ENCODE assay signal across 28 cellular contexts in the genomic region with DNA sequence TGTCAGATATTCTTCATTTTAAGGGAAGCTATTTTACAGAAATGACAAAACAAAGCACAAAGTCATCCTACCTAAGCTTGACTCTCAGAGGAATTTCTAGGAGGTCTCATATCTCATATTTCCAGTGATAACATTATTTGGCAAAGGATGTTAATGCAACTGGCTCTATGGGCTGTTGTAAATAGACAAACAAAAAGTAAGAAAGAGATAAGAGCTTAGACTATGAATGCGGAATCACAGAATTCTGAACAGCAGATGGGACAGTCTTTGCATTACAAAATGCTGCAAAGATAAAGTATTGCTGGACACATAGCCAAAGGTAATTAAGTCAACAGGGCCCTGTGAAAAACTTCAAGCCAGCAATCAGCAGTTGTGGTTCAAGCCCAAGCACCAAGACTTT. TPM values are rescaled to one million over a fixed set of nuclear protein-coding genes. Genes with fewer than 3 reads are reported as not detected.
DNase-seq lines count a peak whose midpoint lies in the region; ATAC-seq and TF ChIP-seq lines count a peak whose summit lies in the region.
"Had no signal": no experiment of that assay in that cellular context is flagged by ENCODE, and none has a peak within 500 bp of the region (broad histone marks: within the 10 kb centered on the region; RNA-seq: fewer than 3 reads in every experiment).

No MANE protein-coding gene starts in this region.

- no peak for ATAC-seq in WTC11
- no peak for ATAC-seq in stimulated activated effector memory CD8-positive, alpha-beta T cell treated with anti-CD3 and anti-CD28 coated beads, Interleukin-12 subunit alpha, Interleukin-12 subunit beta, amount 100 ng/mL, for 72 hours
- ATAC-seq: A549; CD8-positive, alpha-beta T cell had no signal

- H3K4me1 ChIP-seq in BLaER1 = peaks cover 47% of the 10 kb centered on the region
- peaks cover 11% of the 10 kb centered on the region for H3K4me1 ChIP-seq in Caco-2
- H3K4me1 ChIP-seq: A549, SJSA1 had no signal

- peak overlapping the region; percentile 2; the same call in 1 of the 2 replicates for H3K4me2 ChIP-seq in BLaER1
- H3K4me2 ChIP-seq: A549, PC-9 had no signal

- H3K4me3 ChIP-seq in BLaER1 = no peak overlapping the region
- no peak overlapping the region for H3K4me3 ChIP-seq in Caco-2 (ENCODE audit: low read depth, low read length)
- H3K4me3 ChIP-seq: A549, GM23248, PC-9, SJSA1 had no signal

- H3K9ac ChIP-seq in BLaER1 = no peak overlapping the region
- H3K9ac ChIP-seq: GM23248 had no signal

- DNase-seq in Caco-2 (peak; percentile 29 to 33), NCI-H226 (peak; percentile 10), WTC11 (ENCODE audit: low spot score) (no peak), Kasumi-1 (lab: John Stamatoyannopoulos, UW) (no peak), amygdala (lab: John Stamatoyannopoulos, UW) (no peak)
- no peak for DNase-seq in stimulated activated effector memory CD8-positive, alpha-beta T cell treated with anti-CD3 and anti-CD28 coated beads, Interleukin-12 subunit alpha, Interleukin-12 subunit beta, amount 100 ng/mL, for 72 hours (ENCODE audit: low spot score in 2 of 2)
- DNase-seq: AML-193; C1 segment of cervical spinal cord; CD8-positive, alpha-beta T cell; DMS79 treated with DMSO at 0.1 percent for 48 hours; GM23248; H7; KBM-7; NCI-H1048; NCI-H1417 treated with DMSO at 0.1 percent for 48 hours; NCI-H1694 treated with DMSO at 0.1 percent for 48 hours; NCI-H2081; NCI-H2227 treated with DMSO at 0.1 percent for 48 hours; NCI-H510A treated with DMSO at 0.1 percent for 48 hours; NCI-H774; NK-92 treated with Interleukin-12 subunit alpha and Interleukin-12 subunit beta, amount 100 ng/mL, for 24 hours; PC-9; Right ventricle myocardium superior; RPMI8226 had no signal

- POLR2A ChIA-PET in Caco-2 (lab: Charles Lee) (no interaction called here), WTC11 (lab: Charles Lee) (no interaction called here)

- H3K36me3 Mint-ChIP-seq in Caco-2 (ENCODE audit: insufficient read depth, unreplicated experiment) (peaks cover 9% of the 10 kb centered on the region), WTC11 (peaks cover 36% of the 10 kb centered on the region)
- peaks cover 29% of the 10 kb centered on the region for H3K36me3 Mint-ChIP-seq in stimulated activated effector memory CD8-positive, alpha-beta T cell treated with anti-CD3 and anti-CD28 coated beads, Interleukin-12 subunit alpha, Interleukin-12 subunit beta, amount 100 ng/mL, for 72 hours

- H3K36me3 ChIP-seq in BLaER1 (peaks cover 51% of the 10 kb centered on the region), Caco-2 (ENCODE audit: control insufficient read depth, insufficient read depth, low read length) (0 out of 2 replicates have a peak, but pooled peaks cover 3% of the 10 kb centered on the region)

- BruUV-seq in Caco-2 (replicated peaks; lab: Mats Ljungman, UMichigan) = no TSS peak

- TF ChIP-seq CTCF in Caco-2 (IDR thresholded peaks at IDR 0.05; ENCODE audit: insufficient read depth in 1 of 2, low read depth in 1 of 2, low read length in 1 of 2, severe bottlenecking in 1 of 2, unreplicated experiment in 1 of 2) (no peak), WTC11 (IDR thresholded peaks at IDR 0.05) (no peak)

- H3K27ac Mint-ChIP-seq in Caco-2 (ENCODE audit: unreplicated experiment) (peak overlapping the region; percentile 70), WTC11 (peak overlapping the region; percentile 9; the same call in 1 of the 2 replicates)
- no peak overlapping the region for H3K27ac Mint-ChIP-seq in stimulated activated effector memory CD8-positive, alpha-beta T cell treated with anti-CD3 and anti-CD28 coated beads, Interleukin-12 subunit alpha, Interleukin-12 subunit beta, amount 100 ng/mL, for 72 hours

- H3K9me3 ChIP-seq in BLaER1 = peaks cover 50% of the 10 kb centered on the region
- no peaks in the 10 kb centered on the region for H3K9me3 ChIP-seq in Caco-2

- H3K9me3 Mint-ChIP-seq in Caco-2 (ENCODE audit: unreplicated experiment) = peaks cover 10% of the 10 kb centered on the region
- peaks cover 28% of the 10 kb centered on the region for H3K9me3 Mint-ChIP-seq in WTC11
- H3K9me3 Mint-ChIP-seq in stimulated activated effector memory CD8-positive, alpha-beta T cell treated with anti-CD3 and anti-CD28 coated beads, Interleukin-12 subunit alpha, Interleukin-12 subunit beta, amount 100 ng/mL, for 72 hours = peaks cover 4% of the 10 kb centered on the region

- no peak overlapping the region for H3K27ac ChIP-seq in BLaER1
- H3K27ac ChIP-seq: A549, GM23248, HL-60, PC-9, SJSA1 had no signal

- intact Hi-C loops in Caco-2 (cut with micrococcal nuclease; ENCODE audit: unreplicated experiment) = no loop called here

- H3K4me3 Mint-ChIP-seq in Caco-2 (ENCODE audit: unreplicated experiment) (no peak overlapping the region), WTC11 (no peak overlapping the region)
- no peak overlapping the region for H3K4me3 Mint-ChIP-seq in stimulated activated effector memory CD8-positive, alpha-beta T cell treated with anti-CD3 and anti-CD28 coated beads, Interleukin-12 subunit alpha, Interleukin-12 subunit beta, amount 100 ng/mL, for 72 hours
- H3K4me3 Mint-ChIP-seq: CD8-positive, alpha-beta T cell had no signal

- H3K27me3 ChIP-seq in BLaER1 (no peaks in the 10 kb centered on the region), Caco-2 (replicated peaks; ENCODE audit: control insufficient read depth, insufficient read depth, low read length) (no peaks in the 10 kb centered on the region)
- H3K27me3 ChIP-seq: SJSA1 had no signal

- CTCF ChIA-PET in Caco-2 (lab: Charles Lee) (no interaction called here), WTC11 (lab: Charles Lee) (interaction anchor here (0.9 kb wide), 1 partner anchor 25 kb away, joined by 3 read pairs; no protein-coding TSS in a partner anchor)

- no peaks in the 10 kb centered on the region for H3K4me1 Mint-ChIP-seq in Caco-2 (ENCODE audit: low read depth, unreplicated experiment)
- peaks cover 40% of the 10 kb centered on the region for H3K4me1 Mint-ChIP-seq in WTC11
- peaks cover 28% of the 10 kb centered on the region for H3K4me1 Mint-ChIP-seq in stimulated activated effector memory CD8-positive, alpha-beta T cell treated with anti-CD3 and anti-CD28 coated beads, Interleukin-12 subunit alpha, Interleukin-12 subunit beta, amount 100 ng/mL, for 72 hours

- H3K27me3 Mint-ChIP-seq in Caco-2 (ENCODE audit: insufficient read depth, unreplicated experiment) (no peaks in the 10 kb centered on the region), WTC11 (ENCODE audit: low read depth) (no peaks in the 10 kb centered on the region)

- peaks cover 33% of the 10 kb centered on the region for H4K20me1 ChIP-seq in BLaER1

TF ChIP-seq in WTC11, 78 proteins besides CTCF, POLR2A, EP300 and RAD21:
- no peak for TF ChIP-seq FOXP1 (CRISPR knock-in tag; IDR thresholded peaks at IDR 0.05; ENCODE audit: borderline replicate concordance)
- TF ChIP-seq IRF2 (CRISPR knock-in tag; IDR thresholded peaks at IDR 0.05; ENCODE audit: borderline replicate concordance, low read depth) = no peak
- TF ChIP-seq, protein P1, sequence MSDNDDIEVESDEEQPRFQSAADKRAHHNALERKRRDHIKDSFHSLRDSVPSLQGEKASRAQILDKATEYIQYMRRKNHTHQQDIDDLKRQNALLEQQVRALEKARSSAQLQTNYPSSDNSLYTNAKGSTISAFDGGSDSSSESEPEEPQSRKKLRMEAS (CRISPR knock-in tag; IDR thresholded peaks at IDR 0.05) = no peak
TF ChIP-seq in WTC11: peak in this region for 0.

RNA-seq across cellular contexts. Expression of a gene that starts 23.9 kb away (rescaled TPM):
- total RNA-seq in Caco-2 (2022) = 16.2 and 16.7 TPM in 2 replicates
- total RNA-seq in WTC11 (2021) = 50.7 to 60.6 TPM (median 57.8 TPM) in 3 replicates

RNA-seq across cellular contexts. Expression of a gene that starts 24.0 kb away (rescaled TPM):
- not detected in 2 replicates for total RNA-seq in Caco-2 (2022)
- total RNA-seq in WTC11 (2021) = 9.9 to 12.1 TPM (median 11.7 TPM) in 3 replicates

Comparison
In these comparisons a context has a peak if more than half of its experiments do, and no peak if none do; other contexts are left out.
1. DNase-seq: peak in Caco-2 (2 of 2) and NCI-H226 (single experiment); none in WTC11 (single experiment), Kasumi-1 (0 of 2), amygdala (0 of 56) and stimulated activated effector memory CD8-positive, alpha-beta T cell treated with anti-CD3 and anti-CD28 coated beads, Interleukin-12 subunit alpha, Interleukin-12 subunit beta, amount 100 ng/mL, for 72 hours (0 of 2).